Comparison of ENCODE assay signal across 8 cellular contexts in genomic region chr17:60743812-60744211, GRCh38.
DNase-seq lines count a peak whose midpoint lies in the region; ATAC-seq and TF ChIP-seq lines count a peak whose summit lies in the region.
"Had no signal": no experiment of that assay in that cellular context is flagged by ENCODE, and none has a peak within 500 bp of the region (broad histone marks: within the 10 kb centered on the region; RNA-seq: fewer than 3 reads in every experiment).

No MANE protein-coding gene starts in this region.

- H3K9me3 ChIP-seq in HUES6 (ENCODE audit: control insufficient read depth, insufficient read depth, low read depth, low read length) (no peaks in the 10 kb centered on the region), breast epithelium (no peaks in the 10 kb centered on the region), tibial nerve (no peaks in the 10 kb centered on the region)

- no peaks in the 10 kb centered on the region for H3K27me3 ChIP-seq in HUES6 (ENCODE audit: control insufficient read depth, insufficient read depth, low read length)
- H3K27me3 ChIP-seq in breast epithelium: no peaks in the 10 kb centered on the region
- H3K27me3 ChIP-seq in tibial nerve: no peaks in the 10 kb centered on the region

- 22% methylated on average over 5 of the region's 5 CpGs for WGBS in tibial nerve, 2 donors

- intact Hi-C loops in breast epithelium (cut with DNase I; ENCODE audit: low total_unique reads): no loop called here

- TF ChIP-seq POLR2A in breast epithelium (IDR thresholded peaks at IDR 0.05): no peak
- no peak for TF ChIP-seq POLR2A in tibial nerve (IDR thresholded peaks at IDR 0.05)

- peak overlapping the region; percentile 4; the same call in 1 of the 2 replicates for H3K4me3 ChIP-seq in HUES6 (ENCODE audit: low read depth, low read length)
- peak overlapping the region in 2 of 3 donors; percentile 30 to 43 for H3K4me3 ChIP-seq in breast epithelium
- H3K4me3 ChIP-seq in tibial nerve: peak overlapping the region in 2 of 4 donors; percentile 4 to 11

- H3K4me1 Mint-ChIP-seq in activated T-cell treated with anti-CD3 and anti-CD28 coated beads, Interleukin-2, amount 50 U/mL, for 72 hours (ENCODE audit: low read depth): no peaks in the 10 kb centered on the region
- H3K4me1 Mint-ChIP-seq: activated CD8-positive, alpha-beta memory T cell treated with anti-CD3 and anti-CD28 coated beads, Interleukin-2, amount 10 ng/mL, durations not matched to agents 7 days and 5 days had no signal

- no peak for ATAC-seq in activated T-cell treated with anti-CD3 and anti-CD28 coated beads, Interleukin-2, amount 50 U/mL, for 72 hours (replicated peaks in 1 of 2)
- ATAC-seq: activated CD8-positive, alpha-beta memory T cell treated with anti-CD3 and anti-CD28 coated beads, Interleukin-2, amount 10 ng/mL, durations not matched to agents 7 days and 5 days had no signal

- peaks cover 0 to 2% of the 10 kb centered on the region in 2 donors for H3K36me3 Mint-ChIP-seq in activated T-cell treated with anti-CD3 and anti-CD28 coated beads, Interleukin-2, amount 50 U/mL, for 72 hours (ENCODE audit: insufficient read depth in 2 of 2)
- H3K36me3 Mint-ChIP-seq: activated CD8-positive, alpha-beta memory T cell treated with anti-CD3 and anti-CD28 coated beads, Interleukin-2, amount 10 ng/mL, durations not matched to agents 7 days and 5 days had no signal

- no peak overlapping the region for H3K27ac Mint-ChIP-seq in activated T-cell treated with anti-CD3 and anti-CD28 coated beads, Interleukin-2, amount 50 U/mL, for 72 hours
- H3K27ac Mint-ChIP-seq: activated CD8-positive, alpha-beta memory T cell treated with anti-CD3 and anti-CD28 coated beads, Interleukin-2, amount 10 ng/mL, durations not matched to agents 7 days and 5 days had no signal

- TF ChIP-seq EP300 in tibial nerve (IDR thresholded peaks at IDR 0.05): peak in 1 of 2 donors; percentile 42

- H3K4me1 ChIP-seq in HUES6 (ENCODE audit: control insufficient read depth, insufficient read depth, low read length) (peaks cover 23% of the 10 kb centered on the region), breast epithelium (no peaks in the 10 kb centered on the region), tibial nerve (peaks cover 0 to 38% (median 0%) of the 10 kb centered on the region in 4 donors)

- no peaks in the 10 kb centered on the region for H3K36me3 ChIP-seq in HUES6 (ENCODE audit: control insufficient read depth, insufficient read depth, low read length)
- no peaks in the 10 kb centered on the region for H3K36me3 ChIP-seq in breast epithelium
- no peaks in the 10 kb centered on the region for H3K36me3 ChIP-seq in tibial nerve

- H3K27me3 Mint-ChIP-seq in activated T-cell treated with anti-CD3 and anti-CD28 coated beads, Interleukin-2, amount 50 U/mL, for 72 hours (ENCODE audit: low read depth): no peaks in the 10 kb centered on the region
- H3K27me3 Mint-ChIP-seq: activated CD8-positive, alpha-beta memory T cell treated with anti-CD3 and anti-CD28 coated beads, Interleukin-2, amount 10 ng/mL, durations not matched to agents 7 days and 5 days had no signal

- H3K4me3 Mint-ChIP-seq in activated T-cell treated with anti-CD3 and anti-CD28 coated beads, Interleukin-2, amount 50 U/mL, for 72 hours: no peak overlapping the region
- H3K4me3 Mint-ChIP-seq: activated CD8-positive, alpha-beta memory T cell treated with anti-CD3 and anti-CD28 coated beads, Interleukin-2, amount 10 ng/mL, durations not matched to agents 7 days and 5 days had no signal

- TF ChIP-seq CTCF in breast epithelium (IDR thresholded peaks at IDR 0.05): no peak
- TF ChIP-seq CTCF in tibial nerve (IDR thresholded peaks at IDR 0.05): no peak

- H3K9ac ChIP-seq in HUES6 (ENCODE audit: low read length): no peak overlapping the region

- H3K9me3 Mint-ChIP-seq in activated T-cell treated with anti-CD3 and anti-CD28 coated beads, Interleukin-2, amount 50 U/mL, for 72 hours: no peaks in the 10 kb centered on the region

- H3K27ac ChIP-seq in HUES6 (ENCODE audit: low read depth, low read length) (peak overlapping the region; percentile 68; the same call in 1 of the 2 replicates), breast epithelium (peak overlapping the region; percentile 82 to 86), tibial nerve (peak overlapping the region in 3 of 4 donors; percentile 37 to 72 (median 71))

- DNase-seq in breast epithelium (ENCODE audit: low spot score in 2 of 2) (peak in 1 of 2 donors; percentile 58), kidney tubule cell (ENCODE audit: low spot score) (peak; percentile 30), tibial nerve (ENCODE audit: low spot score in 2 of 2) (no peak), cortex of kidney (lab: John Stamatoyannopoulos, UW) (no peak)
- DNase-seq in stimulated activated CD4-positive, alpha-beta T cell treated with anti-CD3 and anti-CD28 coated beads, Interleukin-12 subunit alpha, Interleukin-12 subunit beta, amount 100 ng/mL, for 4 hours: no peak
- DNase-seq in activated T-cell treated with anti-CD3 and anti-CD28 coated beads, Interleukin-2, amount 50 U/mL, for 72 hours: no peak
- DNase-seq: activated CD8-positive, alpha-beta memory T cell treated with anti-CD3 and anti-CD28 coated beads, Interleukin-2, amount 10 ng/mL, durations not matched to agents 7 days and 5 days had no signal
